ENCODE assay signal across 24 cellular contexts in the genomic region with DNA sequence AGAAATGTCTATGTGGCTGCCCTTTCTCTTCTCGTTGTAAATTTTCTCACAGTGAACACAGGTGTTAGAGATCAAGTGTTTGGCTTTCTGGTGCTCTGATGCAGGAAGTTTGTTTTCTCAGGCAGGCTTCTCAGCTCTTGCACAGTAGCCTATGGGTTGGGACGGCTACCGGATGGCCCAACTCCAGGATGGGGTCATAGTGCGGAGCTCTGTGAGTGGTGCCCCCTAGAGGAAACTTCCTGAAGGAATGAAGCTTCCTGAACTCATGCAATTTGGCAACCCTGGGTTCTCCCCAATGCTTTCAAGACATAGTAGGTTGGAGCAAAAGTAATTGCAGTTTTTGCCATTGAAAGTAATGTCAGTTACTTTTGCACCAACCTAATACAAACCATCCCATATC.
A peak's percentile ranks its signal among the peaks of the same experiment; 100 is the strongest.
DNase-seq lines count a peak whose midpoint lies in the region; ATAC-seq and TF ChIP-seq lines count a peak whose summit lies in the region.
"Had no signal": no experiment of that assay in that cellular context is flagged by ENCODE, and none has a peak within 500 bp of the region (broad histone marks: within the 10 kb centered on the region; RNA-seq: fewer than 3 reads in every experiment).

No MANE protein-coding gene starts in this region.

- H3K9me2 ChIP-seq in SK-N-SH = no peaks in the 10 kb centered on the region

- no peaks in the 10 kb centered on the region for H4K20me1 ChIP-seq in SK-N-SH (ENCODE audit: insufficient read depth)

- H3K4me2 ChIP-seq in SK-N-SH = no peak overlapping the region
- H3K4me2 ChIP-seq: A549 had no signal

- no peak overlapping the region for H3K4me3 ChIP-seq in SK-N-SH (ENCODE audit: low read depth in 2 of 2, low read length in 1 of 2)
- H3K4me3 ChIP-seq: A549, colonic mucosa, heart right ventricle, Peyer's patch, psoas muscle, SK-N-MC, stomach, upper lobe of left lung had no signal

- no peaks in the 10 kb centered on the region for H3K36me3 ChIP-seq in SK-N-SH (replicated peaks in 1 of 2; ENCODE audit: control insufficient read depth in 1 of 2, insufficient read depth in 2 of 2, low read length in 1 of 2)
- H3K36me3 ChIP-seq: colonic mucosa, heart right ventricle, Peyer's patch, stomach, upper lobe of left lung had no signal

- ATAC-seq in SK-N-SH treated with all-trans-retinoic acid at 6 μM for 48 hours (no peak), HG03139 (IDR thresholded peaks at IDR 0.05; ENCODE audit: unreplicated experiment) (no peak)
- ATAC-seq: A549, heart right ventricle, psoas muscle had no signal

- H3K9ac ChIP-seq in SK-N-SH = no peak overlapping the region

- H3K79me2 ChIP-seq in SK-N-SH (ENCODE audit: insufficient read depth) = no peaks in the 10 kb centered on the region

- peak; percentile 18; the same call in 1 of the 2 replicates for TF ChIP-seq CTCF in SK-N-SH (IDR thresholded peaks at IDR 0.05)

- H3K27me3 ChIP-seq in SK-N-SH (ENCODE audit: insufficient read depth) = no peaks in the 10 kb centered on the region
- H3K27me3 ChIP-seq: colonic mucosa, heart right ventricle, Peyer's patch, upper lobe of left lung had no signal

- in situ Hi-C loops in SK-MEL-5 (cut with HindIII; ENCODE audit: low pct_unique_long_range_greater_than_20kb, low sequenced_read_pairs) = no loop called here

- 0 out of 4 replicates have a peak, but pooled peaks cover 0 to 5% of the 10 kb centered on the region in 2 experiments for H3K4me1 ChIP-seq in SK-N-SH (ENCODE audit: control insufficient read depth in 1 of 2, insufficient read depth in 2 of 2, low read depth in 1 of 2, low read length in 1 of 2)
- H3K4me1 ChIP-seq: A549, colonic mucosa, Peyer's patch, psoas muscle, stomach, upper lobe of left lung had no signal

- no peaks in the 10 kb centered on the region for H3K9me3 ChIP-seq in SK-N-SH
- H3K9me3 ChIP-seq: A549, colonic mucosa, Peyer's patch, psoas muscle, upper lobe of left lung had no signal

- peaks cover 31% of the 10 kb centered on the region for H3F3A ChIP-seq in SK-N-SH (replicated peaks; ENCODE audit: insufficient read depth)

- CTCF ChIA-PET in SK-N-SH (lab: Yijun Ruan, JAX) = no interaction called here

- 39% methylated on average over 4 of the region's 4 CpGs for WGBS in SK-N-SH (ENCODE audit: low lambda C conversion rate)

- H2AFZ ChIP-seq in SK-N-SH (ENCODE audit: low read depth) = no peak overlapping the region

- POLR2A ChIA-PET in SK-N-SH (lab: Yijun Ruan, JAX) = no interaction called here

- no peak for TF ChIP-seq EP300 in SK-N-SH (IDR thresholded peaks at IDR 0.05; ENCODE audit: borderline replicate concordance in 1 of 2, low read depth in 1 of 2, low read length in 1 of 2)

- no peak for DNase-seq in SK-N-SH
- peak; percentile 18 for DNase-seq in SK-MEL-5 (ENCODE audit: low read depth, low spot score)
- peak; percentile 38 for DNase-seq in iPS DF 4.7 (ENCODE audit: extremely low read depth, low spot score)
- no peak for DNase-seq in SKM-1 treated with dmso at 0.1 percent for 144 hours (lab: John Stamatoyannopoulos, UW; ENCODE audit: unreplicated experiment)
- DNase-seq in HK-2 (ENCODE audit: unreplicated experiment) = no peak
- DNase-seq in activated effector memory CD4-positive, alpha-beta T cell treated with Interleukin-2 at 50 U/mL for 16 hours = no peak
- DNase-seq: activated CD4-positive, CD25-positive, alpha-beta regulatory T cell treated with anti-CD3 and anti-CD28 coated beads, Interleukin-2, amount 50 U/mL, for 72 hours; activated CD8-positive, alpha-beta memory T cell treated with anti-CD3 and anti-CD28 coated beads for 24 hours; C1 segment of cervical spinal cord; colonic mucosa; heart right ventricle; Karpas-422; NCI-H1105 treated with DMSO at 0.1 percent for 48 hours; NCI-H69; Peyer's patch; psoas muscle; stimulated activated CD4-positive, alpha-beta T cell treated with anti-CD3 and anti-CD28 coated beads, Interleukin-4, amount 100 ng/mL, for 24 hours; stomach; T1000 had no signal

- H3K27ac ChIP-seq in SK-N-SH (ENCODE audit: low read depth in 2 of 2, low read length in 1 of 2) = no peak overlapping the region
- H3K27ac ChIP-seq: A549, colonic mucosa, heart right ventricle, Peyer's patch, psoas muscle, SK-N-MC, stomach, upper lobe of left lung had no signal

- no peak for TF ChIP-seq RAD21 in SK-N-SH (IDR thresholded peaks at IDR 0.05; ENCODE audit: low read length)

TF ChIP-seq in SK-N-SH, 30 proteins besides CTCF, POLR2A, EP300 and RAD21 (continues in another document):
- TF ChIP-seq FOXJ3 (CRISPR knock-in tag; IDR thresholded peaks at IDR 0.05) (no peak), GABPA (IDR thresholded peaks at IDR 0.05; ENCODE audit: low read depth) (no peak), SIN3A (IDR thresholded peaks at IDR 0.05; ENCODE audit: borderline replicate concordance, low read depth, low read length) (no peak), MXI1 (IDR thresholded peaks at IDR 0.05; ENCODE audit: low read depth, low read length) (no peak), TEAD4 (IDR thresholded peaks at IDR 0.05; ENCODE audit: borderline replicate concordance, insufficient read depth) (no peak)
- TF ChIP-seq, protein P1, sequence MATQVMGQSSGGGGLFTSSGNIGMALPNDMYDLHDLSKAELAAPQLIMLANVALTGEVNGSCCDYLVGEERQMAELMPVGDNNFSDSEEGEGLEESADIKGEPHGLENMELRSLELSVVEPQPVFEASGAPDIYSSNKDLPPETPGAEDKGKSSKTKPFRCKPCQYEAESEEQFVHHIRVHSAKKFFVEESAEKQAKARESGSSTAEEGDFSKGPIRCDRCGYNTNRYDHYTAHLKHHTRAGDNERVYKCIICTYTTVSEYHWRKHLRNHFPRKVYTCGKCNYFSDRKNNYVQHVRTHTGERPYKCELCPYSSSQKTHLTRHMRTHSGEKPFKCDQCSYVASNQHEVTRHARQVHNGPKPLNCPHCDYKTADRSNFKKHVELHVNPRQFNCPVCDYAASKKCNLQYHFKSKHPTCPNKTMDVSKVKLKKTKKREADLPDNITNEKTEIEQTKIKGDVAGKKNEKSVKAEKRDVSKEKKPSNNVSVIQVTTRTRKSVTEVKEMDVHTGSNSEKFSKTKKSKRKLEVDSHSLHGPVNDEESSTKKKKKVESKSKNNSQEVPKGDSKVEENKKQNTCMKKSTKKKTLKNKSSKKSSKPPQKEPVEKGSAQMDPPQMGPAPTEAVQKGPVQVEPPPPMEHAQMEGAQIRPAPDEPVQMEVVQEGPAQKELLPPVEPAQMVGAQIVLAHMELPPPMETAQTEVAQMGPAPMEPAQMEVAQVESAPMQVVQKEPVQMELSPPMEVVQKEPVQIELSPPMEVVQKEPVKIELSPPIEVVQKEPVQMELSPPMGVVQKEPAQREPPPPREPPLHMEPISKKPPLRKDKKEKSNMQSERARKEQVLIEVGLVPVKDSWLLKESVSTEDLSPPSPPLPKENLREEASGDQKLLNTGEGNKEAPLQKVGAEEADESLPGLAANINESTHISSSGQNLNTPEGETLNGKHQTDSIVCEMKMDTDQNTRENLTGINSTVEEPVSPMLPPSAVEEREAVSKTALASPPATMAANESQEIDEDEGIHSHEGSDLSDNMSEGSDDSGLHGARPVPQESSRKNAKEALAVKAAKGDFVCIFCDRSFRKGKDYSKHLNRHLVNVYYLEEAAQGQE (IDR thresholded peaks at IDR 0.05; ENCODE audit: low read depth, low read length) = no peak

TF ChIP-seq in SK-N-SH treated with all-trans-retinoic acid at 6 μM for 48 hours, 23 proteins besides CTCF, POLR2A, EP300 and RAD21:
- no peak for TF ChIP-seq ZNF8 (CRISPR knock-in tag; IDR thresholded peaks at IDR 0.05)
- TF ChIP-seq TCF4 (CRISPR knock-in tag; IDR thresholded peaks at IDR 0.05; ENCODE audit: borderline replicate concordance) = no peak
- TF ChIP-seq ZNF565 (CRISPR knock-in tag; conservative IDR thresholded peaks at IDR 0.05; ENCODE audit: low read depth) = no peak
- no peak for TF ChIP-seq CSRNP3 (CRISPR knock-in tag; IDR thresholded peaks at IDR 0.05)
- TF ChIP-seq OSR1 (CRISPR knock-in tag; IDR thresholded peaks at IDR 0.05) = no peak
- TF ChIP-seq TSHZ2 (CRISPR knock-in tag; IDR thresholded peaks at IDR 0.05) = no peak

Comparison
In these comparisons a context has a peak if more than half of its experiments do, and no peak if none do; other contexts are left out.
1. DNase-seq: peak in SK-MEL-5 (single experiment) and iPS DF 4.7 (single experiment); none in SK-N-SH (single experiment), SKM-1 treated with dmso at 0.1 percent for 144 hours (single experiment), HK-2 (single experiment) and activated effector memory CD4-positive, alpha-beta T cell treated with Interleukin-2 at 50 U/mL for 16 hours (single experiment).